ENCODE assay signal across 26 cellular contexts in the genomic region with DNA sequence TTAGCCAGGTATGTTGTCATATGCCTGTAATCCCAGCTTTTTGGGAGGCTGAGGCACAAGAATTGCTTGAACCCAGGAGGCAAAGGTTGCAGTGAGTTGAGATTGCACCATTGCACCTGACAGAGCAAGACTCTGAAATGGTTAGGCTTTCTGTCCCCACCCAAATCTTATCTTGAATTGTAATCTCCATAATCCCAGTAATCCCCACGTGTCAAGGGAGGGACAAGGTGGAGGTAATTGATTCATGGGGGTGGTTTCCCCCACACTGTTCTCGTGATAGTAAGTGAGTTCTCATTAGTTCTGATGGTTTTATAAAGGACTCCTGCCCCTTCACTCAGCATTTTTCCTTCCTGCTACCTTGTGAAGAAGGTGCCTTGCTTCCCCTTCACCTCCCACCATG. TPM values are rescaled to one million over a fixed set of nuclear protein-coding genes. Genes with fewer than 3 reads are reported as not detected.
DNase-seq lines count a peak whose midpoint lies in the region; ATAC-seq, FAIRE-seq and TF ChIP-seq lines count a peak whose summit lies in the region.
"Had no signal": no experiment of that assay in that cellular context is flagged by ENCODE, and none has a peak within 500 bp of the region (broad histone marks: within the 10 kb centered on the region; RNA-seq: fewer than 3 reads in every experiment).

No MANE protein-coding gene starts in this region.

- no peak overlapping the region for H3K9ac ChIP-seq in KMS-11
- no peak overlapping the region for H3K9ac ChIP-seq in K562 (ENCODE audit: insufficient read depth in 1 of 2, low read depth in 2 of 2, low read length in 2 of 2)
- no peak overlapping the region for H3K9ac ChIP-seq in trophoblast cell (ENCODE audit: low read length)
- no peak overlapping the region for H3K9ac ChIP-seq in neuronal stem cell (ENCODE audit: low read depth, low read length, poor library complexity)
- H3K9ac ChIP-seq: BLaER1 had no signal

- H3K14ac ChIP-seq in trophoblast cell (ENCODE audit: low read length) (no peak overlapping the region), neuronal stem cell (ENCODE audit: low read length) (no peak overlapping the region)

- TF ChIP-seq EP300 in K562 (IDR thresholded peaks at IDR 0.05; ENCODE audit: low read length): no peak

- H3K9me3 ChIP-seq in PC-9 (ENCODE audit: insufficient read depth, low read depth) (no peaks in the 10 kb centered on the region), K562 (replicated peaks; ENCODE audit: control insufficient read depth, insufficient read depth, low read depth, low read length) (no peaks in the 10 kb centered on the region), trophoblast cell (ENCODE audit: insufficient read depth, low read depth, low read length) (peaks cover 5% of the 10 kb centered on the region), right cardiac atrium (ENCODE audit: control insufficient read depth, low read length) (no peaks in the 10 kb centered on the region), neuronal stem cell (replicated peaks in 1 of 2; ENCODE audit: control insufficient read depth in 2 of 2, insufficient read depth in 1 of 2, low read depth in 1 of 2, low read length in 2 of 2) (no peaks in the 10 kb centered on the region)
- H3K9me3 ChIP-seq: BE2C, BLaER1 had no signal

- no peak overlapping the region for H4K8ac ChIP-seq in trophoblast cell (ENCODE audit: low read depth, low read length)
- no peak overlapping the region for H4K8ac ChIP-seq in neuronal stem cell (ENCODE audit: low read depth, low read length)

- BruUV-seq in PC-9 (replicated peaks; lab: Mats Ljungman, UMichigan) (no TSS peak), K562 (replicated peaks; lab: Mats Ljungman, UMichigan) (no TSS peak)

- POLR2A ChIA-PET in PC-9 (lab: Charles Lee; ENCODE audit: unreplicated experiment) (interaction anchor here (0.6 kb wide), 1 partner anchor 1464 kb away, joined by 4 read pairs; no protein-coding TSS in a partner anchor), K562 (lab: Yijun Ruan, JAX) (interaction anchor here (1.4 kb wide), 1 partner anchor 53 kb away, joined by 3 read pairs; no protein-coding TSS in a partner anchor)

- H3K4me3 ChIP-seq in KMS-11 (IDR thresholded peaks at IDR 0.05; ENCODE audit: insufficient read depth, low read depth, low read length) (no peak overlapping the region), PC-9 (no peak overlapping the region), K562 (no peak overlapping the region), trophoblast cell (ENCODE audit: low read depth, low read length) (no peak overlapping the region), right cardiac atrium (ENCODE audit: low read length) (no peak overlapping the region), neuronal stem cell (ENCODE audit: low read length in 2 of 2) (no peak overlapping the region)
- H3K4me3 ChIP-seq: BLaER1 had no signal

- H3K79me1 ChIP-seq in trophoblast cell (ENCODE audit: low read length) (peaks cover 4% of the 10 kb centered on the region), neuronal stem cell (ENCODE audit: low read depth, low read length) (no peaks in the 10 kb centered on the region)

- H2BK120ac ChIP-seq in trophoblast cell (ENCODE audit: insufficient read depth, low read length, poor library complexity) (peak overlapping the region; percentile 29), neuronal stem cell (ENCODE audit: low read depth, low read length) (no peak overlapping the region)

- H2BK5ac ChIP-seq in trophoblast cell (ENCODE audit: low read depth, low read length, poor library complexity) (peak overlapping the region; percentile 14), neuronal stem cell (ENCODE audit: low read length) (no peak overlapping the region)

- H3K79me2 ChIP-seq in KMS-11 (ENCODE audit: insufficient read depth, low read depth) (no peaks in the 10 kb centered on the region), PC-9 (ENCODE audit: low read depth) (no peaks in the 10 kb centered on the region), K562 (ENCODE audit: control insufficient read depth, insufficient read depth, low read length) (peaks cover 13% of the 10 kb centered on the region), trophoblast cell (ENCODE audit: control insufficient read depth, insufficient read depth, low read length, poor library complexity) (no peaks in the 10 kb centered on the region)

- peak overlapping the region; percentile 48 for H4K91ac ChIP-seq in trophoblast cell (ENCODE audit: low read depth, low read length)
- H4K91ac ChIP-seq in neuronal stem cell (ENCODE audit: low read depth, low read length, poor library complexity): no peak overlapping the region

- H2AFZ ChIP-seq in KMS-11 (ENCODE audit: low read depth): 0 out of 2 replicates have a peak overlapping the region, but pooled peaks have one; percentile 4
- no peak overlapping the region for H2AFZ ChIP-seq in PC-9
- peak overlapping the region; percentile 21; the same call in 1 of the 2 replicates for H2AFZ ChIP-seq in K562 (ENCODE audit: low read depth, low read length)
- no peak overlapping the region for H2AFZ ChIP-seq in trophoblast cell (ENCODE audit: insufficient read depth, low read length, poor library complexity)
- H2AFZ ChIP-seq in neuronal stem cell (ENCODE audit: low read length): no peak overlapping the region

- peak overlapping the region; percentile 11; the same call in 1 of the 2 replicates for H3K4me2 ChIP-seq in KMS-11
- peak overlapping the region; percentile 53; the same call in 1 of the 2 replicates for H3K4me2 ChIP-seq in PC-9
- H3K4me2 ChIP-seq in K562 (ENCODE audit: insufficient read depth, low read length): no peak overlapping the region
- no peak overlapping the region for H3K4me2 ChIP-seq in trophoblast cell (ENCODE audit: low read length)
- H3K4me2 ChIP-seq in neuronal stem cell (ENCODE audit: insufficient read depth, low read length, poor library complexity, severe bottlenecking): no peak overlapping the region
- H3K4me2 ChIP-seq: BLaER1 had no signal

- no peak for TF ChIP-seq CTCF in KMS-11 (conservative IDR thresholded peaks at IDR 0.05; ENCODE audit: low read depth, low read length)
- TF ChIP-seq CTCF in PC-9 (conservative IDR thresholded peaks at IDR 0.05): no peak
- no peak for TF ChIP-seq CTCF in K562 (IDR thresholded peaks at IDR 0.05 in 2 of 3, conservative IDR thresholded peaks at IDR 0.05 in 1 of 3; ENCODE audit: insufficient read depth in 2 of 3, low read depth in 1 of 3, low read length in 3 of 3)

- H3F3A ChIP-seq in PC-9 (ENCODE audit: insufficient read depth, low read depth): peaks cover 19% of the 10 kb centered on the region; the same call in 1 of the 2 replicates

- H3K36me3 ChIP-seq in KMS-11 (ENCODE audit: insufficient read depth): no peaks in the 10 kb centered on the region
- no peaks in the 10 kb centered on the region for H3K36me3 ChIP-seq in PC-9 (ENCODE audit: low read depth)
- no peaks in the 10 kb centered on the region for H3K36me3 ChIP-seq in K562 (ENCODE audit: control insufficient read depth, insufficient read depth, low read length)
- H3K36me3 ChIP-seq in trophoblast cell (ENCODE audit: control insufficient read depth in 1 of 2, insufficient read depth in 2 of 2, low read length in 2 of 2): no peaks in the 10 kb centered on the region
- no peaks in the 10 kb centered on the region for H3K36me3 ChIP-seq in neuronal stem cell (replicated peaks in 1 of 2; ENCODE audit: control insufficient read depth in 2 of 2, insufficient read depth in 2 of 2, low read length in 2 of 2)
- H3K36me3 ChIP-seq: BE2C, BLaER1 had no signal

- peaks cover 50% of the 10 kb centered on the region for H3K4me1 ChIP-seq in KMS-11 (ENCODE audit: low read depth, poor library complexity, severe bottlenecking)
- H3K4me1 ChIP-seq in PC-9 (replicated peaks; ENCODE audit: insufficient read depth): peaks cover 33% of the 10 kb centered on the region
- H3K4me1 ChIP-seq in K562 (replicated peaks in 1 of 2; ENCODE audit: control insufficient read depth in 2 of 2, insufficient read depth in 2 of 2, low read length in 2 of 2): peaks cover 6 to 63% of the 10 kb centered on the region in 2 experiments; a peak in 4 of 5 replicates
- no peaks in the 10 kb centered on the region for H3K4me1 ChIP-seq in trophoblast cell (ENCODE audit: control insufficient read depth in 1 of 2, insufficient read depth in 2 of 2, low read length in 2 of 2)
- H3K4me1 ChIP-seq in right cardiac atrium (ENCODE audit: control insufficient read depth, insufficient read depth, low read length): no peaks in the 10 kb centered on the region
- no peaks in the 10 kb centered on the region for H3K4me1 ChIP-seq in neuronal stem cell (ENCODE audit: control insufficient read depth in 2 of 2, insufficient read depth in 1 of 2, low read depth in 1 of 2, low read length in 2 of 2)
- H3K4me1 ChIP-seq: BE2C, BLaER1 had no signal

- 19% methylated on average over 2 of the region's 2 CpGs for WGBS in K562 (ENCODE audit: insufficient coverage, low coverage, missing lambda C conversion rate)
- WGBS in trophoblast cell (ENCODE audit: extremely low coverage, insufficient coverage, insufficient read length): no CpG with 5 or more reads among the region's 2 CpGs
- 31% methylated on average over 2 of the region's 2 CpGs for WGBS in right cardiac atrium
- no CpG with 5 or more reads among the region's 2 CpGs for WGBS in neuronal stem cell (ENCODE audit: extremely low coverage in 2 of 2, insufficient read length in 2 of 2, insufficient replicate concordance in 1 of 2), 2 donors

- no peak overlapping the region for H3K23ac ChIP-seq in trophoblast cell (ENCODE audit: low read length)
- H3K23ac ChIP-seq in neuronal stem cell (ENCODE audit: low read depth, low read length, poor library complexity): no peak overlapping the region

- CTCF ChIA-PET in PC-9 (lab: Charles Lee): no interaction called here
- CTCF ChIA-PET in K562 (lab: Yijun Ruan, JAX; ENCODE audit: low intra/inter-chr PET ratio): no interaction called here

- H4K20me1 ChIP-seq in KMS-11 (ENCODE audit: insufficient read depth): no peaks in the 10 kb centered on the region
- no peaks in the 10 kb centered on the region for H4K20me1 ChIP-seq in PC-9 (ENCODE audit: insufficient read depth)
- no peaks in the 10 kb centered on the region for H4K20me1 ChIP-seq in K562 (replicated peaks; ENCODE audit: control insufficient read depth, insufficient read depth, low read length)
- H4K20me1 ChIP-seq: BLaER1 had no signal

- H3K9me2 ChIP-seq in PC-9 (ENCODE audit: insufficient read depth): no peaks in the 10 kb centered on the region

- DNase-seq in PC-9 (no peak), K562 (ENCODE audit: extremely low read depth in 1 of 4, low spot score in 3 of 4) (peak in 1 of 4 experiments; percentile 43), trophoblast cell (no peak), dedifferentiated amniotic fluid mesenchymal stem cell (ENCODE audit: extremely low spot score) (no peak), right cardiac atrium (no peak), neuronal stem cell (ENCODE audit: low spot score) (no peak)
- DNase-seq: 8988T; ACHN; BE2C; C1 segment of cervical spinal cord; Caco-2; Calu3; CD4-positive, alpha-beta memory T cell; CD4-positive, CD25-positive, alpha-beta regulatory T cell; DMS79 treated with DMSO at 0.1 percent for 48 hours; GF-D8 had no signal

- no peak for TF ChIP-seq POLR2A in K562 (conservative IDR thresholded peaks at IDR 0.05)

- no peaks in the 10 kb centered on the region for H3K9me1 ChIP-seq in K562 (ENCODE audit: control insufficient read depth, insufficient read depth, low read length)

- H3K27ac ChIP-seq in KMS-11 (no peak overlapping the region), PC-9 (peak overlapping the region; percentile 81), K562 (ENCODE audit: extremely low read depth, low read depth, low read length) (peak overlapping the region; percentile 81; the same call in 2 of the 3 replicates), trophoblast cell (ENCODE audit: low read depth, low read length) (no peak overlapping the region), right cardiac atrium (ENCODE audit: low read length) (no peak overlapping the region), neuronal stem cell (replicated peaks; ENCODE audit: low read length) (no peak overlapping the region)
- H3K27ac ChIP-seq: BLaER1 had no signal

- no peak overlapping the region for H3K18ac ChIP-seq in trophoblast cell (ENCODE audit: low read length)
- H3K18ac ChIP-seq in neuronal stem cell (ENCODE audit: low read length): no peak overlapping the region

- H3K27me3 ChIP-seq in KMS-11 (ENCODE audit: insufficient read depth, low read depth) (no peaks in the 10 kb centered on the region), PC-9 (ENCODE audit: insufficient read depth, low read depth) (no peaks in the 10 kb centered on the region), K562 (ENCODE audit: control insufficient read depth in 2 of 2, insufficient read depth in 2 of 2, low read length in 2 of 2) (no peaks in the 10 kb centered on the region), trophoblast cell (ENCODE audit: insufficient read depth, low read length) (no peaks in the 10 kb centered on the region), right cardiac atrium (ENCODE audit: control insufficient read depth, insufficient read depth) (no peaks in the 10 kb centered on the region), neuronal stem cell (ENCODE audit: control insufficient read depth in 3 of 3, insufficient read depth in 3 of 3, low read depth in 1 of 3, low read length in 3 of 3) (peaks cover 0 to 13% (median 0%) of the 10 kb centered on the region in 3 experiments)
- H3K27me3 ChIP-seq: BE2C, BLaER1 had no signal

- in situ Hi-C loops in K562 (cut with MboI): no loop called here

- H2AK5ac ChIP-seq in trophoblast cell (ENCODE audit: low read length) (no peak overlapping the region), neuronal stem cell (ENCODE audit: low read depth, low read length) (no peak overlapping the region)

- FAIRE-seq in K562 (lab: Jason Lieb, UNC): no peak
- FAIRE-seq: A204.1, D721Med, G401.6, GM12891, GM19239 had no signal

- TF ChIP-seq RAD21 in K562 (CRISPR knock-in tag; conservative IDR thresholded peaks at IDR 0.05 in 1 of 2, IDR thresholded peaks at IDR 0.05 in 1 of 2): no peak

- H4K12ac ChIP-seq in trophoblast cell (ENCODE audit: low read depth, low read length): no peak overlapping the region

- intact Hi-C loops in PC-9 (cut with micrococcal nuclease; ENCODE audit: unreplicated experiment) (no loop called here), K562 (cut with micrococcal nuclease) (no loop called here), right cardiac atrium (cut with DNase I) (no loop called here)

- no peak for ATAC-seq in K562
- no peak for ATAC-seq in right cardiac atrium
- ATAC-seq in HG03095 (IDR thresholded peaks at IDR 0.05; ENCODE audit: unreplicated experiment): no peak

- H2BK15ac ChIP-seq in neuronal stem cell (ENCODE audit: low read length): no peak overlapping the region

- no peak overlapping the region for H3K4ac ChIP-seq in trophoblast cell (ENCODE audit: low read depth, low read length)
- H3K4ac ChIP-seq in neuronal stem cell (ENCODE audit: low read length): no peak overlapping the region

- H2BK12ac ChIP-seq in trophoblast cell (ENCODE audit: low read length) (no peak overlapping the region), neuronal stem cell (ENCODE audit: low read length) (no peak overlapping the region)

RNA-seq across cellular contexts. Expression of gene GLYAT, which starts 37.6 kb away (rescaled TPM):
- total RNA-seq in PC-9 (2021) (not detected in 2 replicates), K562 (2014; rRNA removed) (not detected in 2 replicates), K562 (2014; rRNA removed; fragmentation: Illumina TruSeq; extraction: Trizol) (not detected in 2 replicates), K562 (2015; rRNA removed; fragmentation: Illumina TruSeq; extraction: Trizol) (not detected in 2 replicates), K562 (2021) (not detected in 2 replicates), right cardiac atrium (under 1 TPM in 1 of 4 donors, not detected in 3; 0.39 TPM)
- total RNA-seq in K562 (2011; cell fraction: chromatin; rRNA removed; ENCODE audit: low replicate concordance): not detected in 2 replicates
- not detected in 2 replicates for total RNA-seq in K562 (2011; cell fraction: nucleolus; rRNA removed)
- total RNA-seq in K562 (2011; cell fraction: nucleoplasm; rRNA removed): not detected in 2 replicates
- polyA plus RNA-seq in K562 (2011; rRNA removed) (not detected in 2 replicates), K562 (2014; fragmentation: Illumina TruSeq; extraction: Trizol) (not detected in 2 replicates), K562 (2014; fragmentation: Nextera tagmentation; extraction: Ambion mirVana) (not detected), K562 (2014; rRNA removed) (0.47 TPM in 1 of 2 replicates, not detected in the other), right cardiac atrium (0.57 TPM)
- not detected in 2 replicates for polyA plus RNA-seq in K562 (2011; cell fraction: cytosol; rRNA removed)
- not detected in 2 replicates for polyA plus RNA-seq in K562 (2011; cell fraction: nucleus; rRNA removed)
- polyA plus RNA-seq in K562 (2012): not detected in 2 replicates
- not detected in 2 replicates for polyA minus RNA-seq in K562 (2011; rRNA and poly(A)+ RNA removed)
- polyA minus RNA-seq in K562 (2011; cell fraction: cytosol; rRNA and poly(A)+ RNA removed): not detected in 2 replicates
- not detected in 2 replicates for polyA minus RNA-seq in K562 (2011; cell fraction: nucleus; rRNA and poly(A)+ RNA removed)
- polyA plus RNA-seq in trophoblast cell (2013): 0.16 and 0.47 TPM in 2 replicates
- polyA plus RNA-seq in neuronal stem cell (2013, experiment 1 of 2): 0.26 TPM
- 0.14 TPM for polyA plus RNA-seq in neuronal stem cell (2013, experiment 2 of 2)
- total RNA-seq: Caco-2; Calu3; CD4-positive, alpha-beta memory T cell; CD4-positive, CD25-positive, alpha-beta regulatory T cell had no signal
- polyA plus RNA-seq: AG04450; CD14-positive monocyte; CD4-positive, alpha-beta memory T cell; CD4-positive, CD25-positive, alpha-beta regulatory T cell had no signal

Comparison
In these comparisons a context has a peak if more than half of its experiments do, and no peak if none do; other contexts are left out.
1. H2AFZ ChIP-seq: peak in KMS-11 (single experiment) and K562 (single experiment); none in PC-9 (single experiment), trophoblast cell (single experiment) and neuronal stem cell (single experiment).
2. H3K27ac ChIP-seq: peak in PC-9 (single experiment) and K562 (single experiment); none in KMS-11 (single experiment), trophoblast cell (single experiment), right cardiac atrium (single experiment) and neuronal stem cell (single experiment).
3. H3K4me2 ChIP-seq: peak in KMS-11 (single experiment) and PC-9 (single experiment); none in K562 (single experiment), trophoblast cell (single experiment) and neuronal stem cell (single experiment).